Comparison of ENCODE assay signal across 19 cellular contexts in genomic region chr18:45252474-45252873, GRCh38.
DNase-seq lines count a peak whose midpoint lies in the region; ATAC-seq, FAIRE-seq and TF ChIP-seq lines count a peak whose summit lies in the region.
"Had no signal": no experiment of that assay in that cellular context is flagged by ENCODE, and none has a peak within 500 bp of the region (broad histone marks: within the 10 kb centered on the region; RNA-seq: fewer than 3 reads in every experiment).

No MANE protein-coding gene starts in this region.

- H3K36me3 ChIP-seq in GM12878 (ENCODE audit: control insufficient read depth in 2 of 2, insufficient read depth in 2 of 2, low read length in 1 of 2) = no peaks in the 10 kb centered on the region

- H3K9ac ChIP-seq in GM12878 (ENCODE audit: control insufficient read depth, insufficient read depth, low read length) = no peak overlapping the region
- H3K9ac ChIP-seq: KMS-11 had no signal

- no peaks in the 10 kb centered on the region for H3K4me1 ChIP-seq in GM12878 (ENCODE audit: control insufficient read depth, insufficient read depth, low read length)
- H3K4me1 ChIP-seq: Caco-2 had no signal

- H3K27ac Mint-ChIP-seq in stimulated activated effector memory CD8-positive, alpha-beta T cell treated with anti-CD3 and anti-CD28 coated beads, Interleukin-12 subunit alpha, Interleukin-12 subunit beta, amount 100 ng/mL, for 72 hours = no peak overlapping the region
- H3K27ac Mint-ChIP-seq: CD4-positive, alpha-beta T cell; H9 had no signal

- TF ChIP-seq POLR2A in GM12878 (IDR thresholded peaks at IDR 0.05; ENCODE audit: low read depth, low read length) = no peak

- no peak overlapping the region for H3K4me2 ChIP-seq in GM12878 (ENCODE audit: control insufficient read depth, insufficient read depth)
- H3K4me2 ChIP-seq: KMS-11 had no signal

- DNase-seq in GM12878 (ENCODE audit: low read depth, low spot score) = no peak
- no peak for DNase-seq in stimulated activated effector memory CD8-positive, alpha-beta T cell treated with anti-CD3 and anti-CD28 coated beads, Interleukin-12 subunit alpha, Interleukin-12 subunit beta, amount 100 ng/mL, for 72 hours (ENCODE audit: low spot score in 2 of 2)
- no peak for DNase-seq in NCI-H526 treated with DMSO at 0.1 percent for 48 hours (lab: John Stamatoyannopoulos, UW)
- DNase-seq in HPDE6-E6E7 (ENCODE audit: extremely low spot score) = no peak
- DNase-seq: ACHN; AML-193; Caco-2; CD4-positive, alpha-beta T cell; H9 had no signal

- ATAC-seq in GM18868 (IDR thresholded peaks at IDR 0.05; ENCODE audit: unreplicated experiment) (peak; percentile 75), HG02852 (IDR thresholded peaks at IDR 0.05; ENCODE audit: unreplicated experiment) (peak; percentile 51), GM12878 (no peak), GM19467 (IDR thresholded peaks at IDR 0.05; ENCODE audit: unreplicated experiment) (no peak)
- ATAC-seq in stimulated activated effector memory CD8-positive, alpha-beta T cell treated with anti-CD3 and anti-CD28 coated beads, Interleukin-12 subunit alpha, Interleukin-12 subunit beta, amount 100 ng/mL, for 72 hours = peak; percentile 60

- H3K36me3 Mint-ChIP-seq in stimulated activated effector memory CD8-positive, alpha-beta T cell treated with anti-CD3 and anti-CD28 coated beads, Interleukin-12 subunit alpha, Interleukin-12 subunit beta, amount 100 ng/mL, for 72 hours = no peaks in the 10 kb centered on the region

- BruUV-seq in GM12878 (replicated peaks; lab: Mats Ljungman, UMichigan) = no TSS peak

- in situ Hi-C loops in GM12878 (cut with MboI) = no loop called here

- SMC1A ChIA-PET in GM12878 (lab: Charles Lee; ENCODE audit: uncharacterized antibody, unreplicated experiment) = no interaction called here

- H3K4me1 Mint-ChIP-seq in stimulated activated effector memory CD8-positive, alpha-beta T cell treated with anti-CD3 and anti-CD28 coated beads, Interleukin-12 subunit alpha, Interleukin-12 subunit beta, amount 100 ng/mL, for 72 hours = no peaks in the 10 kb centered on the region

- POLR2A ChIA-PET in GM12878 (lab: Charles Lee) = no interaction called here

- no peaks in the 10 kb centered on the region for H4K20me1 ChIP-seq in GM12878 (ENCODE audit: control insufficient read depth, insufficient read depth)

- no peak overlapping the region for H2AFZ ChIP-seq in GM12878 (ENCODE audit: control insufficient read depth, low read depth, low read length)

- no peak overlapping the region for H3K4me3 Mint-ChIP-seq in stimulated activated effector memory CD8-positive, alpha-beta T cell treated with anti-CD3 and anti-CD28 coated beads, Interleukin-12 subunit alpha, Interleukin-12 subunit beta, amount 100 ng/mL, for 72 hours
- H3K4me3 Mint-ChIP-seq: CD4-positive, alpha-beta T cell; H9 had no signal

- H3K27ac ChIP-seq in GM12878 (ENCODE audit: control insufficient read depth, insufficient read depth) = no peak overlapping the region
- H3K27ac ChIP-seq: C4-2B, KMS-11 had no signal

- no peak overlapping the region for H3K4me3 ChIP-seq in GM12878

- intact Hi-C loops in GM12878 (cut with micrococcal nuclease; ENCODE audit: unreplicated experiment) = no loop called here

- CTCF ChIA-PET in GM12878 (lab: Yijun Ruan, JAX) = interaction anchor here (0.6 to 2.0 kb wide), 2 partner anchors 23 to 106 kb away, joined by 3 to 7 read pairs; no protein-coding TSS in a partner anchor

- no peaks in the 10 kb centered on the region for H3K9me3 Mint-ChIP-seq in stimulated activated effector memory CD8-positive, alpha-beta T cell treated with anti-CD3 and anti-CD28 coated beads, Interleukin-12 subunit alpha, Interleukin-12 subunit beta, amount 100 ng/mL, for 72 hours
- H3K9me3 Mint-ChIP-seq: CD4-positive, alpha-beta T cell; H9 had no signal

- 0% methylated on average over 2 of the region's 2 CpGs for WGBS in GM12878 (ENCODE audit: insufficient coverage, insufficient replicate concordance, low lambda C conversion rate, missing lambda C conversion rate)

- no peak for TF ChIP-seq EP300 in GM12878 (IDR thresholded peaks at IDR 0.05; ENCODE audit: borderline replicate concordance in 1 of 2, control insufficient read depth in 1 of 2, low read depth in 2 of 2, low read length in 2 of 2)

- no peak for TF ChIP-seq CTCF in GM12878 (IDR thresholded peaks at IDR 0.05 in 2 of 3, conservative IDR thresholded peaks at IDR 0.05 in 1 of 3; ENCODE audit: control insufficient read depth in 2 of 3, extremely low read depth in 1 of 3, insufficient read depth in 1 of 3, low read depth in 3 of 3, low read length in 3 of 3)

- H3K27me3 ChIP-seq in GM12878 (replicated peaks in 1 of 2; ENCODE audit: control insufficient read depth in 2 of 2, insufficient read depth in 2 of 2, low read length in 1 of 2) = no peaks in the 10 kb centered on the region; a peak in 1 of 4 replicates

- RAD21 ChIA-PET in GM12878 (lab: Charles Lee; ENCODE audit: unreplicated experiment) = interaction anchor here (0.6 kb wide), 1 partner anchor 1576 kb away, joined by 5 read pairs; no protein-coding TSS in a partner anchor

- H3K9me3 ChIP-seq in GM12878 (replicated peaks; ENCODE audit: control insufficient read depth, insufficient read depth, low read length) = no peaks in the 10 kb centered on the region
- H3K9me3 ChIP-seq: Caco-2 had no signal

- no peak for TF ChIP-seq RAD21 in GM12878 (IDR thresholded peaks at IDR 0.05; ENCODE audit: insufficient read depth, low read depth, low read length)

- FAIRE-seq in GM12878 (lab: Jason Lieb, UNC) = peak; percentile 77
- FAIRE-seq: A204.1, D721Med, G401.6, GM19239, H1 had no signal

- no peaks in the 10 kb centered on the region for H3K79me2 ChIP-seq in GM12878 (ENCODE audit: control insufficient read depth, insufficient read depth, low read length)

TF ChIP-seq in GM12878, 131 proteins besides CTCF, POLR2A, EP300 and RAD21:
- TF ChIP-seq FOXM1 (IDR thresholded peaks at IDR 0.05; ENCODE audit: low read depth, low read length) (no peak), MEF2A (IDR thresholded peaks at IDR 0.05; ENCODE audit: insufficient read depth, low read depth, low read length) (no peak), TARDBP (IDR thresholded peaks at IDR 0.05; ENCODE audit: borderline replicate concordance) (no peak), CREM (IDR thresholded peaks at IDR 0.05; ENCODE audit: low read depth) (no peak), ATF7 (IDR thresholded peaks at IDR 0.05; ENCODE audit: low read depth) (no peak), NR2C2 (IDR thresholded peaks at IDR 0.05; ENCODE audit: borderline replicate concordance, control insufficient read depth, insufficient read length, low read depth) (no peak), CHD1 (IDR thresholded peaks at IDR 0.05; ENCODE audit: low read depth, low read length) (no peak), SPI1 (IDR thresholded peaks at IDR 0.05; ENCODE audit: borderline replicate concordance, insufficient read depth, low read depth, low read length) (no peak), ETV6 (conservative IDR thresholded peaks at IDR 0.05 in 1 of 2, IDR thresholded peaks at IDR 0.05 in 1 of 2; ENCODE audit: borderline replicate concordance in 1 of 2, low read depth in 1 of 2) (no peak), NR2F1 (conservative IDR thresholded peaks at IDR 0.05) (no peak), RCOR1 (conservative IDR thresholded peaks at IDR 0.05; ENCODE audit: low read depth, low read length) (no peak)
- TF ChIP-seq, protein P1, sequence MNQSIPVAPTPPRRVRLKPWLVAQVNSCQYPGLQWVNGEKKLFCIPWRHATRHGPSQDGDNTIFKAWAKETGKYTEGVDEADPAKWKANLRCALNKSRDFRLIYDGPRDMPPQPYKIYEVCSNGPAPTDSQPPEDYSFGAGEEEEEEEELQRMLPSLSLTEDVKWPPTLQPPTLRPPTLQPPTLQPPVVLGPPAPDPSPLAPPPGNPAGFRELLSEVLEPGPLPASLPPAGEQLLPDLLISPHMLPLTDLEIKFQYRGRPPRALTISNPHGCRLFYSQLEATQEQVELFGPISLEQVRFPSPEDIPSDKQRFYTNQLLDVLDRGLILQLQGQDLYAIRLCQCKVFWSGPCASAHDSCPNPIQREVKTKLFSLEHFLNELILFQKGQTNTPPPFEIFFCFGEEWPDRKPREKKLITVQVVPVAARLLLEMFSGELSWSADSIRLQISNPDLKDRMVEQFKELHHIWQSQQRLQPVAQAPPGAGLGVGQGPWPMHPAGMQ (IDR thresholded peaks at IDR 0.05; ENCODE audit: borderline replicate concordance) = no peak
- TF ChIP-seq, protein P2, sequence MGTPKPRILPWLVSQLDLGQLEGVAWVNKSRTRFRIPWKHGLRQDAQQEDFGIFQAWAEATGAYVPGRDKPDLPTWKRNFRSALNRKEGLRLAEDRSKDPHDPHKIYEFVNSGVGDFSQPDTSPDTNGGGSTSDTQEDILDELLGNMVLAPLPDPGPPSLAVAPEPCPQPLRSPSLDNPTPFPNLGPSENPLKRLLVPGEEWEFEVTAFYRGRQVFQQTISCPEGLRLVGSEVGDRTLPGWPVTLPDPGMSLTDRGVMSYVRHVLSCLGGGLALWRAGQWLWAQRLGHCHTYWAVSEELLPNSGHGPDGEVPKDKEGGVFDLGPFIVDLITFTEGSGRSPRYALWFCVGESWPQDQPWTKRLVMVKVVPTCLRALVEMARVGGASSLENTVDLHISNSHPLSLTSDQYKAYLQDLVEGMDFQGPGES (IDR thresholded peaks at IDR 0.05) = no peak
- TF ChIP-seq, protein P3, sequence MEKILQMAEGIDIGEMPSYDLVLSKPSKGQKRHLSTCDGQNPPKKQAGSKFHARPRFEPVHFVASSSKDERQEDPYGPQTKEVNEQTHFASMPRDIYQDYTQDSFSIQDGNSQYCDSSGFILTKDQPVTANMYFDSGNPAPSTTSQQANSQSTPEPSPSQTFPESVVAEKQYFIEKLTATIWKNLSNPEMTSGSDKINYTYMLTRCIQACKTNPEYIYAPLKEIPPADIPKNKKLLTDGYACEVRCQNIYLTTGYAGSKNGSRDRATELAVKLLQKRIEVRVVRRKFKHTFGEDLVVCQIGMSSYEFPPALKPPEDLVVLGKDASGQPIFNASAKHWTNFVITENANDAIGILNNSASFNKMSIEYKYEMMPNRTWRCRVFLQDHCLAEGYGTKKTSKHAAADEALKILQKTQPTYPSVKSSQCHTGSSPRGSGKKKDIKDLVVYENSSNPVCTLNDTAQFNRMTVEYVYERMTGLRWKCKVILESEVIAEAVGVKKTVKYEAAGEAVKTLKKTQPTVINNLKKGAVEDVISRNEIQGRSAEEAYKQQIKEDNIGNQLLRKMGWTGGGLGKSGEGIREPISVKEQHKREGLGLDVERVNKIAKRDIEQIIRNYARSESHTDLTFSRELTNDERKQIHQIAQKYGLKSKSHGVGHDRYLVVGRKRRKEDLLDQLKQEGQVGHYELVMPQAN (conservative IDR thresholded peaks at IDR 0.05) = no peak

Comparison
In these comparisons a context has a peak if more than half of its experiments do, and no peak if none do; other contexts are left out.
1. ATAC-seq: peak in GM18868 (single experiment), HG02852 (single experiment) and stimulated activated effector memory CD8-positive, alpha-beta T cell treated with anti-CD3 and anti-CD28 coated beads, Interleukin-12 subunit alpha, Interleukin-12 subunit beta, amount 100 ng/mL, for 72 hours (single experiment); none in GM12878 (single experiment) and GM19467 (single experiment).